ENCODE assay signal across 8 cellular contexts in the genomic region with DNA sequence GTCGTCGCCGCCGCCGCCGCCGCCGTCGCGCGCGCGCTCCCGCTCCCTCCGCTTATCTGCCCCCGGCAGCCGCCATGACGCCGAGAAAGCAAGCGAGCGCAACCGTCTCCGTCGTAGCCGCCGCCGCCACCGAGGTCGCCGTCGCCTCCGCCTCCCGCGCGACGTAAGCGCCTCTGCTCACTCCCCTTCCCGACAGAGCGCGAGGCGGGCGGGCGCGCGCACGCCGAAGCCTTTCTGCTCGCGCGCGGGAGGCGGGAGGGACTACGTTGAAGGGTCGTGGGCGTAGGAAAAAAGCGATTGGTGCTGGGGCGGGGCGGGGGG. TPM values are rescaled to one million over a fixed set of nuclear protein-coding genes. Genes with fewer than 3 reads are reported as not detected.
DNase-seq lines count a peak whose midpoint lies in the region; ATAC-seq and TF ChIP-seq lines count a peak whose summit lies in the region.

A gene (minus strand): TSS at position 206 of the 321 bp plus-strand sequence. CDS start 2,621 bp downstream, outside the sequence.

- H3K36me3 Mint-ChIP-seq in central memory CD8-positive, alpha-beta T cell (ENCODE audit: insufficient read depth), result peaks cover 60% of the 10 kb centered on the region

- ATAC-seq in GM19035 (IDR thresholded peaks at IDR 0.05; ENCODE audit: unreplicated experiment) (peak; percentile 63), HG03280 (IDR thresholded peaks at IDR 0.05; ENCODE audit: unreplicated experiment) (peak; percentile 67)
- peak; percentile 64 for ATAC-seq in central memory CD8-positive, alpha-beta T cell (replicated peaks; ENCODE audit: extremely low read depth, poor library complexity, severe bottlenecking)

- H3K4me3 ChIP-seq in AG10803 (ENCODE audit: low read length) (peak within 1 kb of the TSS; percentile 97), kidney epithelial cell (ENCODE audit: low read depth, low read length) (peak within 1 kb of the TSS; percentile 90)

- H3K36me3 ChIP-seq in kidney epithelial cell (ENCODE audit: control insufficient read depth, insufficient read depth, low read length), result peaks cover 1% of the 10 kb centered on the region

- peak within 1 kb of the TSS; percentile 95 for H3K4me3 Mint-ChIP-seq in central memory CD8-positive, alpha-beta T cell

- H3K27me3 Mint-ChIP-seq in central memory CD8-positive, alpha-beta T cell, result no peaks in the 10 kb centered on the region

- H3K9me3 Mint-ChIP-seq in central memory CD8-positive, alpha-beta T cell, result no peaks in the 10 kb centered on the region

- DNase-seq in AG10803 (ENCODE audit: low read depth), result peak; percentile 98
- peak; percentile 78 to 97 for DNase-seq in NCI-H446 (lab: John Stamatoyannopoulos, UW)
- DNase-seq in activated CD4-positive, CD25-positive, alpha-beta regulatory T cell treated with anti-CD3 and anti-CD28 coated beads, Interleukin-2, amount 50 U/mL, for 16 hours (ENCODE audit: low read depth, low spot score), result peak; percentile 91
- DNase-seq in central memory CD8-positive, alpha-beta T cell (ENCODE audit: low spot score in 2 of 2), result peak; percentile 83 to 92
- peak; percentile 74 for DNase-seq in kidney epithelial cell (ENCODE audit: low read depth)
- DNase-seq in stimulated activated CD4-positive, alpha-beta T cell treated with anti-CD3 and anti-CD28 coated beads, Interleukin-15, amount 100 ng/mL, for 24 hours, result peak; percentile 93

- peak within 1 kb of the TSS; percentile 98 for H3K27ac Mint-ChIP-seq in central memory CD8-positive, alpha-beta T cell (ENCODE audit: low read depth)

- no peak for TF ChIP-seq CTCF in AG10803 (conservative IDR thresholded peaks at IDR 0.05; ENCODE audit: low read length)
- no peak for TF ChIP-seq CTCF in kidney epithelial cell (IDR thresholded peaks at IDR 0.05; ENCODE audit: insufficient read depth, low read length, poor library complexity, severe bottlenecking)

- peaks cover 42% of the 10 kb centered on the region for H3K4me1 Mint-ChIP-seq in central memory CD8-positive, alpha-beta T cell

- no peaks in the 10 kb centered on the region for H3K27me3 ChIP-seq in kidney epithelial cell (ENCODE audit: control insufficient read depth, insufficient read depth, low read length)

RNA-seq across cellular contexts. Expression of the gene that starts here (rescaled TPM):
- total RNA-seq in kidney epithelial cell, result 37.4 and 43.7 TPM in 2 replicates

Comparison
In these comparisons a context has a peak if more than half of its experiments do, and no peak if none do; other contexts are left out.
1. Peak in every context shown above with its lines: DNase-seq, ATAC-seq and H3K4me3 ChIP-seq.